1 cellular context compared by ENCODE assay signal in the genomic region with DNA sequence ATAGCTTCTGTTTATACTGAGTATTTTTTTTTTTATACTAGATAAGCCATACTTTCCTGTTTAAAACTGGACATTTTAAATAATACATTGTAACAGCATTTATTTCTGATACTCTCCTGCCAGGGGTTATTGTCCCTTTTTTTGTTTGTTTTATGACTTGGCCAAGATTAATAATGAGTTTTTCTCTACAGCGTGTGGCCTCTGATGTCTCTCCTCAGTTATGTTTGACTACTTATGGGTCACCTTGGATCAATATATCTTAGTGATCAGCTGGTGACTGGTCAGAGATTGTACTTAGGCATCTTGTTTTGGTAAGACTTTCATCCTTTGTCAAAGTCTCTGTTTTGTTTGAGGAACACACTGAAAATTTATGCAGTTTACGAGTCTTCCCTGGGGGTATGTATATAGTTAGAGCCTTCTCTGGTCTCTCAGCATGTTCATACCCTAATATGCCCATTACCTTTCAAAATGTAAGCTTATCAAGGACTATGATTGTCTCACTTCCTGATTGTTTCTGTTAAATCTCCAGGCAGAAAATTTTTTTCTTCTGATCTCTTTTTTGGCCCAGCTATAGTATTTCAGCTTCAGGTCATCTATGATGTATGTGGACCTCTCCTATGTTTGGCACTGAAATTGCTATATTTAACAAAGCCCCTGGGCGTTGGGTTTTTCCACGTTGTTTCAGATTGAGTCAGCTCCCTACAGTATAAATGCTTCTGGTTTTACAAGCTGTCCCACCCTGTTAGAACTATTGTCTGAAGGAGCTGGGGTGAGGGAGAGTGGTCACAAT.
TF ChIP-seq lines count a peak whose summit lies in the region.

No MANE protein-coding gene starts in this region.

TF ChIP-seq in HEK293, 187 proteins besides CTCF, POLR2A, EP300 and RAD21 (continued from another document):
- TF ChIP-seq ZNF544 (tag by site-specific recombination; IDR thresholded peaks at IDR 0.05) (no peak), ZSCAN23 (tag by site-specific recombination; IDR thresholded peaks at IDR 0.05) (no peak), ZNF701 (tag by site-specific recombination; IDR thresholded peaks at IDR 0.05) (no peak), ZSCAN16 (tag by site-specific recombination; IDR thresholded peaks at IDR 0.05) (no peak)
